Comparison of ENCODE assay signal across 25 cellular contexts in genomic region chr14:74698471-74698870, GRCh38. TPM values are rescaled to one million over a fixed set of nuclear protein-coding genes. Genes with fewer than 3 reads are reported as not detected.
DNase-seq lines count a peak whose midpoint lies in the region; ATAC-seq and TF ChIP-seq lines count a peak whose summit lies in the region.
"Had no signal": no experiment of that assay in that cellular context is flagged by ENCODE, and none has a peak within 500 bp of the region (broad histone marks: within the 10 kb centered on the region; RNA-seq: fewer than 3 reads in every experiment).

No MANE protein-coding gene starts in this region.

- H3K4me3 ChIP-seq in heart right ventricle: no peak overlapping the region
- no peak overlapping the region for H3K4me3 ChIP-seq in right lobe of liver
- H3K4me3 ChIP-seq: esophagus muscularis mucosa, gastrocnemius medialis, left ventricle myocardium inferior, neural progenitor cell, SJCRH30 had no signal

- H3K9me3 ChIP-seq in heart right ventricle (peaks cover 0 to 11% (median 0%) of the 10 kb centered on the region in 11 donors), right lobe of liver (no peaks in the 10 kb centered on the region)
- H3K9me3 ChIP-seq: esophagus muscularis mucosa, gastrocnemius medialis, left ventricle myocardium inferior had no signal

- H3K36me3 ChIP-seq in heart right ventricle (peaks cover 0 to 19% (median 0%) of the 10 kb centered on the region in 9 donors), right lobe of liver (no peaks in the 10 kb centered on the region)
- H3K36me3 ChIP-seq: brain microvascular endothelial cell, gastrocnemius medialis, neural progenitor cell had no signal

- TF ChIP-seq CTCF in heart right ventricle (IDR thresholded peaks at IDR 0.05) (no peak), right lobe of liver (IDR thresholded peaks at IDR 0.05) (no peak)

- peaks cover 0 to 24% (median 0%) of the 10 kb centered on the region in 9 donors for H3K4me1 ChIP-seq in heart right ventricle
- H3K4me1 ChIP-seq in right lobe of liver: no peaks in the 10 kb centered on the region
- H3K4me1 ChIP-seq: neural progenitor cell, SJCRH30 had no signal

- WGBS in heart right ventricle, 2 donors: 96 to 98% methylated on average over 4 of the region's 4 CpGs
- WGBS in right lobe of liver (ENCODE audit: insufficient coverage, low coverage, low lambda C conversion rate, missing lambda C conversion rate): 90% methylated on average over 4 of the region's 4 CpGs

- no peak for TF ChIP-seq POLR2A in right lobe of liver (IDR thresholded peaks at IDR 0.05)

- ATAC-seq in left ventricle myocardium superior: peak; percentile 13
- ATAC-seq in heart right ventricle: no peak
- peak; percentile 29 to 60 (median 41) for ATAC-seq in right lobe of liver
- ATAC-seq: activated T-cell treated with anti-CD3 and anti-CD28 coated beads, Interleukin-2, amount 50 U/mL, for 4 hours; gastrocnemius medialis had no signal

- H3K27me3 ChIP-seq in heart right ventricle (no peaks in the 10 kb centered on the region), right lobe of liver (no peaks in the 10 kb centered on the region)
- H3K27me3 ChIP-seq: brain microvascular endothelial cell, esophagus muscularis mucosa, gastrocnemius medialis, neural progenitor cell, SJCRH30 had no signal

- DNase-seq in left ventricle myocardium superior (no peak), heart right ventricle (no peak), SKM-1 (lab: John Stamatoyannopoulos, UW; ENCODE audit: unreplicated experiment) (peak; percentile 6), right lobe of liver (no peak), NCI-H2107 (lab: John Stamatoyannopoulos, UW) (no peak), RPMI8226 (no peak), T-helper 2 cell (no peak)
- no peak for DNase-seq in stimulated activated CD8-positive, alpha-beta memory T cell treated with anti-CD3 and anti-CD28 coated beads, Interleukin-4, amount 100 ng/mL, for 48 hours
- DNase-seq: activated CD4-positive, alpha-beta T cell treated with anti-CD3 and anti-CD28 coated beads for 36 hours; activated T-cell treated with anti-CD3 and anti-CD28 coated beads, Interleukin-2, amount 50 U/mL, for 4 hours; brain microvascular endothelial cell; COR-L47; DMS79; effector memory CD4-positive, alpha-beta T cell; gastrocnemius medialis; hippocampal formation; immature natural killer cell; left ventricle myocardium inferior; NCI-H1105 treated with DMSO at 0.1 percent for 48 hours; NCI-H2029; NCI-H2227 treated with DMSO at 0.1 percent for 48 hours; NCI-H82; SJCRH30 had no signal

- intact Hi-C loops in left ventricle myocardium superior (cut with micrococcal nuclease): no loop called here
- intact Hi-C loops in heart right ventricle (cut with DNase I): no loop called here
- intact Hi-C loops in right lobe of liver (cut with DNase I): no loop called here

- peak overlapping the region in 1 of 10 donors; percentile 63 for H3K27ac ChIP-seq in heart right ventricle
- H3K27ac ChIP-seq in right lobe of liver: no peak overlapping the region
- H3K27ac ChIP-seq: brain microvascular endothelial cell, esophagus muscularis mucosa, gastrocnemius medialis, left ventricle myocardium inferior, neural progenitor cell, SJCRH30 had no signal

RNA-seq across cellular contexts. Expression of gene AREL1, which starts 14.4 kb away (rescaled TPM):
- total RNA-seq in left ventricle myocardium superior (28.1 TPM), heart right ventricle (10 to 100 TPM; 18.1 to 27.2 (median 20.9) TPM), right lobe of liver (10 to 100 TPM; 12.7 to 17.9 (median 15.9) TPM)
- polyA plus RNA-seq in heart right ventricle: 1 to 10 TPM; 8.8 to 8.9 TPM

RNA-seq across cellular contexts. Expression of gene FCF1, which starts 14.5 kb away (rescaled TPM):
- total RNA-seq in left ventricle myocardium superior: 38.9 TPM
- total RNA-seq in heart right ventricle: 10 to 100 TPM; 31.7 to 45.5 (median 37.2) TPM
- 10 to 100 TPM in 1 of 2 donors, 1 to 10 TPM in 1; 3.4 to 20.8 TPM for polyA plus RNA-seq in heart right ventricle
- total RNA-seq in right lobe of liver: 10 to 100 TPM; 19.4 to 25.7 (median 22.5) TPM

Comparison
In these comparisons a context has a peak if more than half of its experiments do, and no peak if none do; other contexts are left out.
1. ATAC-seq: peak in left ventricle myocardium superior (single experiment) and right lobe of liver (4 of 4); none in heart right ventricle (0 of 8).